ENCODE assay signal across 1 cellular context in the genomic region with DNA sequence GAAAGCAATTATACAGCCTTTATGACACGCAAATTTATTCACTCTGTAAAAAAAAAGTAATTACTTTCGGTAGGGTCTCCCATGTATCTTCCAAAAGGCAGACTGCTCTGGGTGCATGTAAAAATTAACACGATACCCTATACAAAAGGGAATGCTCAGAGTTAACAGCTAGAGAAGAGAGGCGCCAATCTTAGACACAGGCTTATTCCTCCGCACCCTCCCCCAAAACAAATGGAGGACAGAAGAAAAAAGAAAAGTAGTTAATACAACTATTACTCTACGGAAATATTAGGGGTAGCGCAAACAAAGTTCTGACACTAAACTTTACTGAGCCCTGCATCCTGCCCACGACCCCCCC.
A peak's percentile ranks its signal among the peaks of the same experiment; 100 is the strongest.
TF ChIP-seq lines count a peak whose summit lies in the region.

No MANE protein-coding gene starts in this region.

TF ChIP-seq in GM12878, 131 proteins besides CTCF, POLR2A, EP300 and RAD21 (continued from another document):
- no peak for TF ChIP-seq ZBTB11 (CRISPR knock-in tag; IDR thresholded peaks at IDR 0.05)
- no peak for TF ChIP-seq E2F8 (IDR thresholded peaks at IDR 0.05; ENCODE audit: low read depth, partially characterized antibody)
- TF ChIP-seq GATAD2B (conservative IDR thresholded peaks at IDR 0.05; ENCODE audit: low read depth) = no peak; the same call in 1 of the 2 replicates
- TF ChIP-seq STAT3 (IDR thresholded peaks at IDR 0.05; ENCODE audit: low read depth, low read length) = no peak
- no peak for TF ChIP-seq RB1 (IDR thresholded peaks at IDR 0.05; ENCODE audit: borderline replicate concordance)
- peak; percentile 41; the same call in 1 of the 2 replicates for TF ChIP-seq RELB (IDR thresholded peaks at IDR 0.05; ENCODE audit: low read depth)
- no peak for TF ChIP-seq BCL11A (IDR thresholded peaks at IDR 0.05; ENCODE audit: low read depth, low read length)
- no peak for TF ChIP-seq ETV6 (conservative IDR thresholded peaks at IDR 0.05 in 1 of 2, IDR thresholded peaks at IDR 0.05 in 1 of 2; ENCODE audit: borderline replicate concordance in 1 of 2, low read depth in 1 of 2)
- TF ChIP-seq, protein P1, sequence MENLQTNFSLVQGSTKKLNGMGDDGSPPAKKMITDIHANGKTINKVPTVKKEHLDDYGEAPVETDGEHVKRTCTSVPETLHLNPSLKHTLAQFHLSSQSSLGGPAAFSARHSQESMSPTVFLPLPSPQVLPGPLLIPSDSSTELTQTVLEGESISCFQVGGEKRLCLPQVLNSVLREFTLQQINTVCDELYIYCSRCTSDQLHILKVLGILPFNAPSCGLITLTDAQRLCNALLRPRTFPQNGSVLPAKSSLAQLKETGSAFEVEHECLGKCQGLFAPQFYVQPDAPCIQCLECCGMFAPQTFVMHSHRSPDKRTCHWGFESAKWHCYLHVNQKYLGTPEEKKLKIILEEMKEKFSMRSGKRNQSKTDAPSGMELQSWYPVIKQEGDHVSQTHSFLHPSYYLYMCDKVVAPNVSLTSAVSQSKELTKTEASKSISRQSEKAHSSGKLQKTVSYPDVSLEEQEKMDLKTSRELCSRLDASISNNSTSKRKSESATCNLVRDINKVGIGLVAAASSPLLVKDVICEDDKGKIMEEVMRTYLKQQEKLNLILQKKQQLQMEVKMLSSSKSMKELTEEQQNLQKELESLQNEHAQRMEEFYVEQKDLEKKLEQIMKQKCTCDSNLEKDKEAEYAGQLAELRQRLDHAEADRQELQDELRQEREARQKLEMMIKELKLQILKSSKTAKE (IDR thresholded peaks at IDR 0.05; ENCODE audit: low read depth, poor library complexity, severe bottlenecking) = peak; percentile 72
- TF ChIP-seq TBL1XR1 (IDR thresholded peaks at IDR 0.05; ENCODE audit: low read depth, low read length) = no peak
